8 cellular contexts compared by ENCODE assay signal in genomic region chr6:30515967-30516753, GRCh38. TPM values are rescaled to one million over a fixed set of nuclear protein-coding genes. Genes with fewer than 3 reads are reported as not detected.
A peak's percentile ranks its signal among the peaks of the same experiment; 100 is the strongest.
DNase-seq lines count a peak whose midpoint lies in the region; ATAC-seq and TF ChIP-seq lines count a peak whose summit lies in the region.

No MANE protein-coding gene starts in this region.

- peak overlapping the region; percentile 94 for H2AFZ ChIP-seq in OCI-LY7 (ENCODE audit: low read length)

- H3K4me3 ChIP-seq in OCI-LY7 (ENCODE audit: low read depth, low read length, poor library complexity, severe bottlenecking) (peak overlapping the region; percentile 69), mesodermal cell (ENCODE audit: extremely low read depth, insufficient read depth, low read length, poor library complexity, severe bottlenecking) (peak overlapping the region; percentile 38)

- H3K9me3 ChIP-seq in OCI-LY7 (ENCODE audit: low read length) (no peaks in the 10 kb centered on the region), mesodermal cell (ENCODE audit: control insufficient read depth, low read length) (peaks cover 3% of the 10 kb centered on the region)

- no peaks in the 10 kb centered on the region for H3K36me3 ChIP-seq in OCI-LY7 (ENCODE audit: insufficient read depth, low read length)
- H3K36me3 ChIP-seq in mesodermal cell (ENCODE audit: control insufficient read depth, insufficient read depth, low read length), result no peaks in the 10 kb centered on the region

- H3K4me1 ChIP-seq in OCI-LY7 (ENCODE audit: insufficient read depth, low read length, poor library complexity, severe bottlenecking) (peaks cover 15% of the 10 kb centered on the region), mesodermal cell (ENCODE audit: control insufficient read depth, insufficient read depth, low read length, poor library complexity, severe bottlenecking) (no peaks in the 10 kb centered on the region)

- intact Hi-C loops in OCI-LY7 (cut with micrococcal nuclease; ENCODE audit: unreplicated experiment), result loop anchor here (1.0 kb wide), 1 partner anchor 27 kb away; the partner anchor contains the start of gene HLA-E

- H3K27ac ChIP-seq in OCI-LY7 (ENCODE audit: low read depth, low read length, poor library complexity, severe bottlenecking) (peak overlapping the region; percentile 77), mesodermal cell (ENCODE audit: low read depth, low read length, severe bottlenecking) (peak overlapping the region; percentile 96)

- H4K20me1 ChIP-seq in OCI-LY7 (ENCODE audit: insufficient read depth, low read length), result no peaks in the 10 kb centered on the region

- WGBS in mesodermal cell (ENCODE audit: insufficient coverage in 2 of 2), 2 experiments, result 18 to 20% methylated on average over 19 to 26 of the region's 32 CpGs

- CTCF ChIA-PET in OCI-LY7 (lab: Charles Lee; ENCODE audit: unreplicated experiment), result no interaction called here

- ATAC-seq in GM18909 (IDR thresholded peaks at IDR 0.05; ENCODE audit: poor library complexity, unreplicated experiment) (peak; percentile 74), HG03196 (IDR thresholded peaks at IDR 0.05; ENCODE audit: unreplicated experiment) (peak; percentile 69)

- peak overlapping the region; percentile 74 for H3K4me2 ChIP-seq in OCI-LY7 (ENCODE audit: low read length)

- DNase-seq in AG09319 (ENCODE audit: extremely low read depth, low read depth) (peak; percentile 89), OCI-LY7 (ENCODE audit: low spot score) (peak; percentile 93), activated T-cell treated with anti-CD3 and anti-CD28 coated beads for 4 hours (peak; percentile 82), epidermal melanocyte (ENCODE audit: insufficient read length, low spot score) (peak; percentile 89)
- DNase-seq in stimulated activated CD8-positive, alpha-beta memory T cell treated with anti-CD3 and anti-CD28 coated beads, Interleukin-15, amount 100 ng/mL, for 1 hour (ENCODE audit: low read depth), result peak; percentile 75

- no TSS peak for BruUV-seq in OCI-LY7 (replicated peaks; lab: Mats Ljungman, UMichigan)

- TF ChIP-seq CTCF in AG09319 (IDR thresholded peaks at IDR 0.05; ENCODE audit: low read depth, low read length) (no peak), OCI-LY7 (conservative IDR thresholded peaks at IDR 0.05; ENCODE audit: low read length) (no peak)

- H3K9me2 ChIP-seq in OCI-LY7 (ENCODE audit: insufficient read depth, low read length), result no peaks in the 10 kb centered on the region

- H3K79me2 ChIP-seq in OCI-LY7 (ENCODE audit: insufficient read depth, low read depth, low read length), result no peaks in the 10 kb centered on the region

- POLR2A ChIA-PET in OCI-LY7 (lab: Charles Lee), result interaction anchor here (0.6 to 0.8 kb wide), 5 partner anchors 8 to 156 kb away, joined by 3 to 5 read pairs (median 4); no protein-coding TSS in a partner anchor

RNA-seq across cellular contexts. Expression of gene HLA-E, which starts 26.9 kb away (rescaled TPM):
- total RNA-seq in OCI-LY7 (2014; rRNA removed; shearing (Covaris generic)), result 131 and 156 TPM in 2 replicates
- total RNA-seq in OCI-LY7 (2022), result 123 and 151 TPM in 2 replicates
- polyA plus RNA-seq in mesodermal cell (2013, experiment 1 of 2), result 110 TPM
- 75.1 TPM for polyA plus RNA-seq in mesodermal cell (2013, experiment 2 of 2)

RNA-seq across cellular contexts. Expression of gene GNL1, which starts 40.1 kb away (rescaled TPM):
- 51.2 and 66.4 TPM in 2 replicates for total RNA-seq in OCI-LY7 (2014; rRNA removed; shearing (Covaris generic))
- total RNA-seq in OCI-LY7 (2022), result 114 and 116 TPM in 2 replicates
- 61.4 TPM for polyA plus RNA-seq in mesodermal cell (2013, experiment 1 of 2)
- 52.1 TPM for polyA plus RNA-seq in mesodermal cell (2013, experiment 2 of 2)

RNA-seq across cellular contexts. Expression of gene PRR3, which starts 40.9 kb away (rescaled TPM):
- 16.7 and 25.2 TPM in 2 replicates for total RNA-seq in OCI-LY7 (2014; rRNA removed; shearing (Covaris generic))
- 34.9 and 36.3 TPM in 2 replicates for total RNA-seq in OCI-LY7 (2022)
- 19.9 TPM for polyA plus RNA-seq in mesodermal cell (2013, experiment 1 of 2)
- polyA plus RNA-seq in mesodermal cell (2013, experiment 2 of 2), result 18.5 TPM

RNA-seq across cellular contexts. Expression of gene ABCF1, which starts 55.1 kb away (rescaled TPM):
- 53.0 and 126 TPM in 2 replicates for total RNA-seq in OCI-LY7 (2014; rRNA removed; shearing (Covaris generic))
- total RNA-seq in OCI-LY7 (2022), result 83.1 and 86.7 TPM in 2 replicates
- 42.5 TPM for polyA plus RNA-seq in mesodermal cell (2013, experiment 1 of 2)
- 46.9 TPM for polyA plus RNA-seq in mesodermal cell (2013, experiment 2 of 2)

Comparison
In these comparisons a context has a peak if more than half of its experiments do, and no peak if none do; other contexts are left out.
1. Peak in every context shown above with its lines: DNase-seq, ATAC-seq, H3K4me3 ChIP-seq and H3K27ac ChIP-seq.